ENCODE assay signal across 37 cellular contexts in the genomic region with DNA sequence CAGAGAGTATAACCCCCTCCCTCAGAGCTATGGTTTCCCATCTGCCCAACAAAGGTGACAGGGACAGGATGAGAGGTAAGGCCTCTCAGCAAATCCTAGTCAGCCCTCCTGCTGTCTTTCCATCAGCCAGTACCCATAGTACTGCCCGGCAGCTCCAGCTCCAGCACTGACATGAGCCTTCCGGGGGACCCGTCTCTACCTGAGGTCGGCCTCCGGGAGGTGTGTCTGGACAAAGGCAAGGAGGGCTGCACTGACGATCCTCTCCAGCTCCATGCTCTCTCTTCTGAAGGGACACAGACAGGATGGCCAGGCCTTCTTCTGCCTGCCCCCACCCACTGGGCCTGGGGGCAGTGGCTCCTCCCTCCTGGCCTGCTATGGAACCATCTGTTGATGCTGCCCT. TPM values are rescaled to one million over a fixed set of nuclear protein-coding genes. Genes with fewer than 3 reads are reported as not detected.
"Had no signal": no experiment of that assay in that cellular context is flagged by ENCODE, and none has a peak within 500 bp of the region (broad histone marks: within the 10 kb centered on the region; RNA-seq: fewer than 3 reads in every experiment).

No MANE protein-coding gene starts in this region.

- H3K9me3 Mint-ChIP-seq: activated CD4-positive, alpha-beta memory T cell treated with anti-CD3 and anti-CD28 coated beads, Interleukin-2, amount 10 ng/mL, durations not matched to agents 7 days and 5 days; activated naive CD4-positive, alpha-beta T cell treated with anti-CD3 and anti-CD28 coated beads, Interleukin-2, amount 50 U/mL, for 24 hours; activated T-cell treated with anti-CD3 and anti-CD28 coated beads, Interleukin-2, amount 50 U/mL, for 24 hours; activated T-helper 2 cell treated with anti-CD3 and anti-CD28 coated beads, Interferon-gamma antibody, Interleukin-2, Interleukin-4, amounts not matched to agents 10 μg/mL and 5 μg/mL and 100 μg/mL, durations not matched to agents 14 hours and 24 hours and 36 hours had no signal

- FAIRE-seq: bronchial epithelial cell, RCC 7860 had no signal

- H2AFZ ChIP-seq: PC-9 had no signal

- H3K4me3 ChIP-seq: PC-9 had no signal

- DNase-seq: activated CD4-positive, alpha-beta memory T cell treated with anti-CD3 and anti-CD28 coated beads, Interleukin-2, amount 10 ng/mL, durations not matched to agents 7 days and 5 days; activated CD4-positive, alpha-beta T cell treated with anti-CD3 and anti-CD28 coated beads for 1 hour; activated CD4-positive, alpha-beta T cell treated with anti-CD3 and anti-CD28 coated beads for 48 hours; activated CD4-positive, CD25-positive, alpha-beta regulatory T cell; activated CD8-positive, alpha-beta memory T cell treated with anti-CD3 and anti-CD28 coated beads for 24 hours; activated CD8-positive, alpha-beta memory T cell treated with anti-CD3 and anti-CD28 coated beads, Interleukin-2, amount 10 ng/mL, durations not matched to agents 7 days and 5 days; activated gamma-delta T cell; activated naive CD4-positive, alpha-beta T cell treated with Interleukin-2 at 50 U/mL for 16 hours; activated T-cell treated with anti-CD3 and anti-CD28 coated beads, Interleukin-2, amount 50 U/mL, for 24 hours; anterior cingulate cortex; caudate nucleus; cerebellar nuclear complex; KG1; MM.1S; MV-4-11; NCI-H1092; NCI-H1436 treated with DMSO at 0.1 percent for 48 hours; NCI-H1694 treated with DMSO at 0.1 percent for 48 hours; NCI-H2029; NCI-H2107; NCI-H2171; NCI-H510A; NCI-H526; NCI-H748 treated with DMSO at 0.1 percent for 48 hours; NK-92 treated with Interleukin-12 subunit alpha and Interleukin-12 subunit beta, amount 100 ng/mL, for 24 hours; PC-9; Right ventricle myocardium superior; SW 1271; T-helper 1 cell; T-helper 2 cell; T-helper 9 cell had no signal

- H3K27ac ChIP-seq: PC-9, VCaP had no signal

- H3K4me3 Mint-ChIP-seq: activated CD4-positive, alpha-beta memory T cell treated with anti-CD3 and anti-CD28 coated beads, Interleukin-2, amount 10 ng/mL, durations not matched to agents 7 days and 5 days; activated CD8-positive, alpha-beta memory T cell treated with anti-CD3 and anti-CD28 coated beads, Interleukin-2, amount 10 ng/mL, durations not matched to agents 7 days and 5 days; activated naive CD4-positive, alpha-beta T cell treated with anti-CD3 and anti-CD28 coated beads, Interleukin-2, amount 50 U/mL, for 24 hours; activated T-cell treated with anti-CD3 and anti-CD28 coated beads, Interleukin-2, amount 50 U/mL, for 24 hours had no signal

- H3K27ac Mint-ChIP-seq: activated CD8-positive, alpha-beta memory T cell treated with anti-CD3 and anti-CD28 coated beads, Interleukin-2, amount 10 ng/mL, durations not matched to agents 7 days and 5 days; activated naive CD4-positive, alpha-beta T cell treated with anti-CD3 and anti-CD28 coated beads, Interleukin-2, amount 50 U/mL, for 24 hours; activated T-helper 2 cell treated with anti-CD3 and anti-CD28 coated beads, Interferon-gamma antibody, Interleukin-2, Interleukin-4, amounts not matched to agents 10 μg/mL and 5 μg/mL and 100 μg/mL, durations not matched to agents 14 hours and 24 hours and 36 hours had no signal

- ATAC-seq: activated CD8-positive, alpha-beta memory T cell treated with anti-CD3 and anti-CD28 coated beads, Interleukin-2, amount 10 ng/mL, durations not matched to agents 7 days and 5 days had no signal

- H3K4me2 ChIP-seq: PC-9 had no signal

- H3K27me3 Mint-ChIP-seq: activated CD4-positive, alpha-beta memory T cell treated with anti-CD3 and anti-CD28 coated beads, Interleukin-2, amount 10 ng/mL, durations not matched to agents 7 days and 5 days; activated CD8-positive, alpha-beta memory T cell treated with anti-CD3 and anti-CD28 coated beads, Interleukin-2, amount 10 ng/mL, durations not matched to agents 7 days and 5 days; activated naive CD4-positive, alpha-beta T cell treated with anti-CD3 and anti-CD28 coated beads, Interleukin-2, amount 50 U/mL, for 24 hours; activated T-cell treated with anti-CD3 and anti-CD28 coated beads, Interleukin-2, amount 50 U/mL, for 24 hours had no signal

- H3K36me3 Mint-ChIP-seq: activated naive CD4-positive, alpha-beta T cell treated with anti-CD3 and anti-CD28 coated beads, Interleukin-2, amount 50 U/mL, for 24 hours; brain had no signal

RNA-seq across cellular contexts. Expression of a gene that starts 26.4 kb away (rescaled TPM):
- total RNA-seq: activated T-helper 2 cell treated with anti-CD3 and anti-CD28 coated beads, Interferon-gamma antibody, Interleukin-2, Interleukin-4, amounts not matched to agents 10 μg/mL and 5 μg/mL and 100 μg/mL, durations not matched to agents 14 hours and 24 hours and 36 hours; Right ventricle myocardium superior had no signal
